1 cellular context compared by ENCODE assay signal in the genomic region with DNA sequence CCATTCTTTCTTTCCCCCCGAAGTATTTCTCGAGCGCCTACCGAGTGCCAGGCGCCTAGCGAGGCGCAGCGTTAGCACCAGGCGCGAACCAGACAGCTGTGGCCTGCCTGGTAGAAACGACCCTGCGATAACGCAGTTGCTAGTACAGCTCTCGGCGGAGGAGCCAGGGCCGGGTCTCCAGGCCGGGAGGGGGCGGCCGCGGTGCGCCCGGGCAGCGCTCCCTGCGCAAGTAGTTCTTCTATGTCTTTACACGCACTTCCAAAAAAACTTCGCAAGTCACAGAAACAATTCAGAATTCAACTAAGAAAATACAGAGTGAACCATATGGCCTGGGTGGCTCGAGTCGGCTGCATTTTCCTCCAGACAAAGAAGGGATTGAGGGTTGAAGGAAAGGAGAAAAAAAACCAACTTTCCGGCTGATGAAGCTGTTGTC.
TF ChIP-seq lines count a peak whose summit lies in the region.

No MANE protein-coding gene starts in this region.

TF ChIP-seq in K562, 482 proteins besides CTCF, POLR2A, EP300 and RAD21 (continued from another document):
- TF ChIP-seq, protein P1, sequence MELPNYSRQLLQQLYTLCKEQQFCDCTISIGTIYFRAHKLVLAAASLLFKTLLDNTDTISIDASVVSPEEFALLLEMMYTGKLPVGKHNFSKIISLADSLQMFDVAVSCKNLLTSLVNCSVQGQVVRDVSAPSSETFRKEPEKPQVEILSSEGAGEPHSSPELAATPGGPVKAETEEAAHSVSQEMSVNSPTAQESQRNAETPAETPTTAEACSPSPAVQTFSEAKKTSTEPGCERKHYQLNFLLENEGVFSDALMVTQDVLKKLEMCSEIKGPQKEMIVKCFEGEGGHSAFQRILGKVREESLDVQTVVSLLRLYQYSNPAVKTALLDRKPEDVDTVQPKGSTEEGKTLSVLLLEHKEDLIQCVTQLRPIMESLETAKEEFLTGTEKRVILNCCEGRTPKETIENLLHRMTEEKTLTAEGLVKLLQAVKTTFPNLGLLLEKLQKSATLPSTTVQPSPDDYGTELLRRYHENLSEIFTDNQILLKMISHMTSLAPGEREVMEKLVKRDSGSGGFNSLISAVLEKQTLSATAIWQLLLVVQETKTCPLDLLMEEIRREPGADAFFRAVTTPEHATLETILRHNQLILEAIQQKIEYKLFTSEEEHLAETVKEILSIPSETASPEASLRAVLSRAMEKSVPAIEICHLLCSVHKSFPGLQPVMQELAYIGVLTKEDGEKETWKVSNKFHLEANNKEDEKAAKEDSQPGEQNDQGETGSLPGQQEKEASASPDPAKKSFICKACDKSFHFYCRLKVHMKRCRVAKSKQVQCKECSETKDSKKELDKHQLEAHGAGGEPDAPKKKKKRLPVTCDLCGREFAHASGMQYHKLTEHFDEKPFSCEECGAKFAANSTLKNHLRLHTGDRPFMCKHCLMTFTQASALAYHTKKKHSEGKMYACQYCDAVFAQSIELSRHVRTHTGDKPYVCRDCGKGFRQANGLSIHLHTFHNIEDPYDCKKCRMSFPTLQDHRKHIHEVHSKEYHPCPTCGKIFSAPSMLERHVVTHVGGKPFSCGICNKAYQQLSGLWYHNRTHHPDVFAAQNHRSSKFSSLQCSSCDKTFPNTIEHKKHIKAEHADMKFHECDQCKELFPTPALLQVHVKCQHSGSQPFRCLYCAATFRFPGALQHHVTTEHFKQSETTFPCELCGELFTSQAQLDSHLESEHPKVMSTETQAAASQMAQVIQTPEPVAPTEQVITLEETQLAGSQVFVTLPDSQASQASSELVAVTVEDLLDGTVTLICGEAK (IDR thresholded peaks at IDR 0.05) = no peak
- TF ChIP-seq, protein P1 (CRISPR knock-in tag; IDR thresholded peaks at IDR 0.05) = no peak
- TF ChIP-seq, protein P2, sequence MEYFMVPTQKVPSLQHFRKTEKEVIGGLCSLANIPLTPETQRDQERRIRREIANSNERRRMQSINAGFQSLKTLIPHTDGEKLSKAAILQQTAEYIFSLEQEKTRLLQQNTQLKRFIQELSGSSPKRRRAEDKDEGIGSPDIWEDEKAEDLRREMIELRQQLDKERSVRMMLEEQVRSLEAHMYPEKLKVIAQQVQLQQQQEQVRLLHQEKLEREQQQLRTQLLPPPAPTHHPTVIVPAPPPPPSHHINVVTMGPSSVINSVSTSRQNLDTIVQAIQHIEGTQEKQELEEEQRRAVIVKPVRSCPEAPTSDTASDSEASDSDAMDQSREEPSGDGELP (CRISPR knock-in tag; IDR thresholded peaks at IDR 0.05; ENCODE audit: borderline replicate concordance) = peak; percentile 38; the same call in 1 of the 2 replicates
- TF ChIP-seq UBTF (IDR thresholded peaks at IDR 0.05; ENCODE audit: borderline replicate concordance in 1 of 2, low read depth in 2 of 2, low read length in 2 of 2) (peak in 1 of 2 experiments; percentile 66; a peak in 1 of 4 replicates), MAZ (CRISPR knock-in tag; conservative IDR thresholded peaks at IDR 0.05 in 1 of 2, IDR thresholded peaks at IDR 0.05 in 1 of 2) (peak; percentile 9 to 71; a peak in 2 of 4 replicates), COPS2 (conservative IDR thresholded peaks at IDR 0.05) (no peak), TSC22D4 (tag; IDR thresholded peaks at IDR 0.05) (no peak), CXXC5 (CRISPR knock-in tag; IDR thresholded peaks at IDR 0.05) (peak; percentile 70), L3MBTL2 (IDR thresholded peaks at IDR 0.05) (peak; percentile 29; the same call in 1 of the 2 replicates), SMAD4 (CRISPR knock-in tag; conservative IDR thresholded peaks at IDR 0.05) (peak; percentile 31; the same call in 1 of the 2 replicates), ZNF124 (CRISPR knock-in tag; IDR thresholded peaks at IDR 0.05) (no peak), ATF1 (CRISPR knock-in tag; IDR thresholded peaks at IDR 0.05) (no peak), ATF1 (tag; IDR thresholded peaks at IDR 0.05) (0 out of 2 replicates have a peak, but pooled peaks have one; percentile 10), CHD2 (IDR thresholded peaks at IDR 0.05; ENCODE audit: low read depth, low read length) (no peak), ZNF24 (IDR thresholded peaks at IDR 0.05) (peak; percentile 59; the same call in 1 of the 2 replicates), HDAC3 (IDR thresholded peaks at IDR 0.05; ENCODE audit: borderline replicate concordance, partially characterized antibody) (peak; percentile 30), HNRNPLL (IDR thresholded peaks at IDR 0.05; ENCODE audit: low read depth, low read length, poor library complexity, severe bottlenecking) (peak; percentile 98), BRD9 (IDR thresholded peaks at IDR 0.05; ENCODE audit: low read depth, partially characterized antibody) (no peak)
- TF ChIP-seq, protein P3, sequence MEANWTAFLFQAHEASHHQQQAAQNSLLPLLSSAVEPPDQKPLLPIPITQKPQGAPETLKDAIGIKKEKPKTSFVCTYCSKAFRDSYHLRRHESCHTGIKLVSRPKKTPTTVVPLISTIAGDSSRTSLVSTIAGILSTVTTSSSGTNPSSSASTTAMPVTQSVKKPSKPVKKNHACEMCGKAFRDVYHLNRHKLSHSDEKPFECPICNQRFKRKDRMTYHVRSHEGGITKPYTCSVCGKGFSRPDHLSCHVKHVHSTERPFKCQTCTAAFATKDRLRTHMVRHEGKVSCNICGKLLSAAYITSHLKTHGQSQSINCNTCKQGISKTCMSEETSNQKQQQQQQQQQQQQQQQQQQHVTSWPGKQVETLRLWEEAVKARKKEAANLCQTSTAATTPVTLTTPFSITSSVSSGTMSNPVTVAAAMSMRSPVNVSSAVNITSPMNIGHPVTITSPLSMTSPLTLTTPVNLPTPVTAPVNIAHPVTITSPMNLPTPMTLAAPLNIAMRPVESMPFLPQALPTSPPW (CRISPR knock-in tag; IDR thresholded peaks at IDR 0.05) = peak; percentile 43
